27 cellular contexts compared by ENCODE assay signal in genomic region chr9:132757031-132757430, GRCh38.
"Had no signal": no experiment of that assay in that cellular context is flagged by ENCODE, and none has a peak within 500 bp of the region (broad histone marks: within the 10 kb centered on the region; RNA-seq: fewer than 3 reads in every experiment).

No MANE protein-coding gene starts in this region.

- DNase-seq: activated CD4-positive, alpha-beta T cell treated with anti-CD3 and anti-CD28 coated beads for 4 hours; activated CD4-positive, alpha-beta T cell treated with anti-CD3 and anti-CD28 coated beads, Interleukin-2, amount 50 U/mL, for 4 hours; activated CD4-positive, CD25-positive, alpha-beta regulatory T cell; activated effector memory CD4-positive, alpha-beta T cell treated with anti-CD3 and anti-CD28 coated beads, Interleukin-2, amount 50 U/mL, for 16 hours; activated naive CD4-positive, alpha-beta T cell treated with anti-CD3 and anti-CD28 coated beads for 36 hours; activated naive CD8-positive, alpha-beta T cell treated with anti-CD3 and anti-CD28 coated beads for 36 hours; activated T-cell treated with anti-CD3 and anti-CD28 coated beads, Interleukin-2, amount 50 U/mL, for 1 hour; aorta; body of pancreas; cerebellar nuclear complex; effector memory CD4-positive, alpha-beta T cell; hippocampal formation; left lung; lower lobe of right lung; mesenchymal stem cell; ovary; psoas muscle; stimulated activated CD4-positive, alpha-beta T cell treated with anti-CD3 and anti-CD28 coated beads, Interleukin-2, amount 100 ng/mL, for 48 hours; stimulated activated naive CD4-positive, alpha-beta T cell treated with Interleukin-2 at 50 U/mL for 16 hours; upper lobe of left lung had no signal

- H3K9me3 ChIP-seq: adrenal gland, body of pancreas, gastroesophageal sphincter, left lung, lower lobe of right lung, ovary, psoas muscle, right atrium auricular region, upper lobe of left lung had no signal

- H3K36me3 ChIP-seq: adrenal gland, cardiac muscle cell, gastroesophageal sphincter, left lung, lower lobe of right lung, ovary, right atrium auricular region, upper lobe of left lung had no signal

- H3K27ac ChIP-seq: adrenal gland, body of pancreas, cardiac muscle cell, coronary artery, dorsolateral prefrontal cortex, gastroesophageal sphincter, left lung, lower lobe of right lung, ovary, psoas muscle, right atrium auricular region, upper lobe of left lung had no signal

- H3K27me3 ChIP-seq: adrenal gland, body of pancreas, dorsolateral prefrontal cortex, left lung, ovary, right atrium auricular region, upper lobe of left lung had no signal

- ATAC-seq: body of pancreas; gastroesophageal sphincter; natural killer cell treated with Interleukin-12 subunit alpha and Interleukin-12 subunit beta and Interleukin-15 and Interleukin-18, amount 100 ng/mL, for 72 hours; psoas muscle had no signal

- H3K4me1 ChIP-seq: adrenal gland, gastroesophageal sphincter, left lung, psoas muscle, right atrium auricular region had no signal

- H3K4me3 ChIP-seq: adrenal gland, body of pancreas, cardiac muscle cell, coronary artery, dorsolateral prefrontal cortex, gastroesophageal sphincter, left lung, lower lobe of right lung, ovary, psoas muscle, right atrium auricular region, upper lobe of left lung had no signal
